Comparison of ENCODE assay signal across 15 cellular contexts in the genomic region with DNA sequence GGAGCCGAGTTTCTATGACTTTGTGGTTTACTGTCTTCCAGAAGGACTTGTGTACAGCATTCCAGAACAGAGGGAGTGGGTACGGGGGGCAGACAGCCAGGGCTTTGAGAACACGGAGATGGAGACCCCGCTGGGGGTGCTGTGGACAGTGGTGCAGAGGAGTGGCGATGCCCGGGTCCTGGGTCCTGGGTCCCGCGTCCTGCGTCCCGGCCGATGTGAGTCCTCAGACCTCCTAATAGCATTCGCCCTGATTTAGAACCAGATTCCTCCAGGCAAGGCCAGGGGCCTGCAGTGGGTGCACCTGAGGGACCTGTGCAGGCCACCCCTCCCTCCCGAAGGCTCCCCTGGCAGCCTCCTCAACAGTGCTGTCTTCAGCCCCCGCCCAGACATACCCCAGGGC.
DNase-seq lines count a peak whose midpoint lies in the region; ATAC-seq and TF ChIP-seq lines count a peak whose summit lies in the region.
"Had no signal": no experiment of that assay in that cellular context is flagged by ENCODE, and none has a peak within 500 bp of the region (broad histone marks: within the 10 kb centered on the region; RNA-seq: fewer than 3 reads in every experiment).

No MANE protein-coding gene starts in this region.

- H4K91ac ChIP-seq in neuronal stem cell (ENCODE audit: low read depth, low read length, poor library complexity): no peak overlapping the region

- CTCF ChIA-PET in MCF 10A (lab: Yijun Ruan, JAX) (interaction anchor here (0.6 to 1.2 kb wide), 4 partner anchors 19 to 549 kb away, joined by 3 to 4 read pairs (median 4); no protein-coding TSS in a partner anchor), mammary epithelial cell (lab: Charles Lee; ENCODE audit: low non-redundant PET) (no interaction called here)

- no peak overlapping the region for H3K23ac ChIP-seq in neuronal stem cell (ENCODE audit: low read depth, low read length, poor library complexity)

- H3K4me1 Mint-ChIP-seq in MCF 10A (ENCODE audit: insufficient read depth, unreplicated experiment) (no peaks in the 10 kb centered on the region), brain (peaks cover 53% of the 10 kb centered on the region)
- H3K4me1 Mint-ChIP-seq in activated CD4-positive, alpha-beta T cell treated with anti-CD3 and anti-CD28 coated beads, Interleukin-2, amount 10 ng/mL, durations not matched to agents 24 days and 14 days: no peaks in the 10 kb centered on the region
- H3K4me1 Mint-ChIP-seq: CD14-positive monocyte had no signal

- H4K8ac ChIP-seq in neuronal stem cell (ENCODE audit: low read depth, low read length): no peak overlapping the region

- intact Hi-C loops in MCF 10A (cut with micrococcal nuclease): no loop called here
- intact Hi-C loops in mammary epithelial cell (cut with micrococcal nuclease): no loop called here
- intact Hi-C loops in activated CD4-positive, alpha-beta T cell treated with anti-CD3 and anti-CD28 coated beads, Interleukin-2, amount 10 ng/mL, durations not matched to agents 24 days and 14 days (cut with micrococcal nuclease): no loop called here

- no peak for ATAC-seq in GM19035 (IDR thresholded peaks at IDR 0.05; ENCODE audit: unreplicated experiment)
- ATAC-seq: HCT116 had no signal

- dilution Hi-C loops in mammary epithelial cell (cut with HindIII; ENCODE audit: low sequenced_read_pairs): no loop called here

- peak overlapping the region; percentile 15 for H2AK5ac ChIP-seq in neuronal stem cell (ENCODE audit: low read depth, low read length)

- H3K27ac Mint-ChIP-seq in MCF 10A (ENCODE audit: low read depth, unreplicated experiment) (peak overlapping the region; percentile 42), brain (peak overlapping the region in 4 of 5 experiments; percentile 62 to 96 (median 77))
- H3K27ac Mint-ChIP-seq in activated CD4-positive, alpha-beta T cell treated with anti-CD3 and anti-CD28 coated beads, Interleukin-2, amount 10 ng/mL, durations not matched to agents 24 days and 14 days: no peak overlapping the region
- H3K27ac Mint-ChIP-seq: CD14-positive monocyte had no signal

- H3K27me3 Mint-ChIP-seq in MCF 10A (ENCODE audit: insufficient read depth, unreplicated experiment) (no peaks in the 10 kb centered on the region), brain (no peaks in the 10 kb centered on the region)
- H3K27me3 Mint-ChIP-seq in activated CD4-positive, alpha-beta T cell treated with anti-CD3 and anti-CD28 coated beads, Interleukin-2, amount 10 ng/mL, durations not matched to agents 24 days and 14 days: no peaks in the 10 kb centered on the region
- H3K27me3 Mint-ChIP-seq: CD8-positive, alpha-beta memory T cell had no signal

- H3K14ac ChIP-seq in neuronal stem cell (ENCODE audit: low read length): no peak overlapping the region

- no peak overlapping the region for H3K4ac ChIP-seq in neuronal stem cell (ENCODE audit: low read length)

- H3K18ac ChIP-seq in neuronal stem cell (ENCODE audit: low read length): peak overlapping the region; percentile 27

- H2AFZ ChIP-seq in mammary epithelial cell (ENCODE audit: low read depth, low read length) (no peak overlapping the region), neuronal stem cell (ENCODE audit: low read length) (no peak overlapping the region)

- H3K36me3 Mint-ChIP-seq in MCF 10A (ENCODE audit: insufficient read depth, unreplicated experiment): peaks cover 42% of the 10 kb centered on the region
- peaks cover 44% of the 10 kb centered on the region for H3K36me3 Mint-ChIP-seq in brain
- H3K36me3 Mint-ChIP-seq in activated CD4-positive, alpha-beta T cell treated with anti-CD3 and anti-CD28 coated beads, Interleukin-2, amount 10 ng/mL, durations not matched to agents 24 days and 14 days (ENCODE audit: low read depth): peaks cover 26% of the 10 kb centered on the region

- H2BK15ac ChIP-seq in neuronal stem cell (ENCODE audit: low read length): no peak overlapping the region

- no peaks in the 10 kb centered on the region for H4K20me1 ChIP-seq in mammary epithelial cell (ENCODE audit: insufficient read depth, low read length)

- H3K4me3 ChIP-seq in mammary epithelial cell (replicated peaks in 1 of 3; ENCODE audit: insufficient read depth in 1 of 3, low read depth in 2 of 3, low read length in 3 of 3) (no peak overlapping the region), neuronal stem cell (ENCODE audit: low read length in 2 of 2) (no peak overlapping the region)

- no peak overlapping the region for H2BK120ac ChIP-seq in neuronal stem cell (ENCODE audit: low read depth, low read length)

- peaks cover 3% of the 10 kb centered on the region for H3K36me3 ChIP-seq in mammary epithelial cell (ENCODE audit: insufficient read depth, low read length)
- H3K36me3 ChIP-seq in neuronal stem cell (replicated peaks in 1 of 2; ENCODE audit: control insufficient read depth in 2 of 2, insufficient read depth in 2 of 2, low read length in 2 of 2): peaks cover 8 to 49% of the 10 kb centered on the region in 2 donors

- H3K79me2 ChIP-seq in mammary epithelial cell (ENCODE audit: insufficient read depth, low read length): no peaks in the 10 kb centered on the region

- H3K27me3 ChIP-seq in mammary epithelial cell (ENCODE audit: insufficient read depth, low read length) (no peaks in the 10 kb centered on the region), neuronal stem cell (ENCODE audit: control insufficient read depth in 3 of 3, insufficient read depth in 3 of 3, low read depth in 1 of 3, low read length in 3 of 3) (no peaks in the 10 kb centered on the region)

- H3K4me1 ChIP-seq in mammary epithelial cell (ENCODE audit: insufficient read depth, low read length): no peaks in the 10 kb centered on the region
- peaks cover 7 to 11% of the 10 kb centered on the region in 2 donors for H3K4me1 ChIP-seq in neuronal stem cell (ENCODE audit: control insufficient read depth in 2 of 2, insufficient read depth in 1 of 2, low read depth in 1 of 2, low read length in 2 of 2)
- H3K4me1 ChIP-seq: Caco-2 had no signal

- no peak overlapping the region for H2BK12ac ChIP-seq in neuronal stem cell (ENCODE audit: low read length)

- BruUV-seq in MCF 10A (replicated peaks; lab: Mats Ljungman, UMichigan) (no TSS peak), mammary epithelial cell (replicated peaks; lab: Mats Ljungman, UMichigan) (no TSS peak)

- no peaks in the 10 kb centered on the region for H3K9me3 ChIP-seq in mammary epithelial cell (replicated peaks; ENCODE audit: insufficient read depth, low read length)
- H3K9me3 ChIP-seq in neuronal stem cell (replicated peaks in 1 of 2; ENCODE audit: control insufficient read depth in 2 of 2, insufficient read depth in 1 of 2, low read depth in 1 of 2, low read length in 2 of 2): peaks cover 9 to 14% of the 10 kb centered on the region in 2 donors
- H3K9me3 ChIP-seq: Caco-2 had no signal

- 98% methylated on average over 8 of the region's 14 CpGs for WGBS in mammary epithelial cell (ENCODE audit: low coverage, missing lambda C conversion rate)
- WGBS in neuronal stem cell (ENCODE audit: extremely low coverage in 2 of 2, insufficient read length in 2 of 2, insufficient replicate concordance in 1 of 2), 2 donors: no CpG with 5 or more reads among the region's 14 CpGs

- no peak overlapping the region for H3K4me3 Mint-ChIP-seq in MCF 10A (ENCODE audit: unreplicated experiment)
- no peak overlapping the region for H3K4me3 Mint-ChIP-seq in brain
- no peak overlapping the region for H3K4me3 Mint-ChIP-seq in activated CD4-positive, alpha-beta T cell treated with anti-CD3 and anti-CD28 coated beads, Interleukin-2, amount 10 ng/mL, durations not matched to agents 24 days and 14 days
- H3K4me3 Mint-ChIP-seq: CD14-positive monocyte; CD8-positive, alpha-beta memory T cell had no signal

- H3K9me3 Mint-ChIP-seq in MCF 10A (ENCODE audit: unreplicated experiment) (no peaks in the 10 kb centered on the region), brain (peaks cover 5 to 13% (median 10%) of the 10 kb centered on the region in 5 experiments)
- H3K9me3 Mint-ChIP-seq in activated CD4-positive, alpha-beta T cell treated with anti-CD3 and anti-CD28 coated beads, Interleukin-2, amount 10 ng/mL, durations not matched to agents 24 days and 14 days: peaks cover 9% of the 10 kb centered on the region

- DNase-seq in MCF 10A (ENCODE audit: unreplicated experiment) (no peak), mammary epithelial cell (no peak), neuronal stem cell (ENCODE audit: low spot score) (no peak), NOMO-1 (lab: John Stamatoyannopoulos, UW; ENCODE audit: unreplicated experiment in 2 of 2) (no peak), NCI-H2107 (lab: John Stamatoyannopoulos, UW) (no peak)
- DNase-seq in activated CD4-positive, alpha-beta T cell treated with anti-CD3 and anti-CD28 coated beads, Interleukin-2, amount 10 ng/mL, durations not matched to agents 24 days and 14 days: no peak
- DNase-seq: Caco-2; CD8-positive, alpha-beta memory T cell; DND-41; GDM1 had no signal

- H3K79me1 ChIP-seq in neuronal stem cell (ENCODE audit: low read depth, low read length): peaks cover 3% of the 10 kb centered on the region

- POLR2A ChIA-PET in MCF 10A (lab: Yijun Ruan, JAX): interaction anchor here (0.5 kb wide), 1 partner anchor 556 kb away, joined by 3 read pairs; a partner anchor contains a TSS

- in situ Hi-C loops in mammary epithelial cell (cut with MboI; ENCODE audit: low sequenced_read_pairs in 2 of 2): no loop called here

- TF ChIP-seq CTCF in MCF 10A (IDR thresholded peaks at IDR 0.05; ENCODE audit: unreplicated experiment) (no peak), mammary epithelial cell (conservative IDR thresholded peaks at IDR 0.05 in 1 of 2, IDR thresholded peaks at IDR 0.05 in 1 of 2; ENCODE audit: extremely low read depth in 1 of 2, insufficient read depth in 1 of 2, low read depth in 1 of 2, low read length in 2 of 2) (no peak), brain (conservative IDR thresholded peaks at IDR 0.05) (no peak)

- H3K27ac ChIP-seq in mammary epithelial cell (ENCODE audit: insufficient read depth, low read depth, low read length) (no peak overlapping the region), neuronal stem cell (replicated peaks; ENCODE audit: low read length) (no peak overlapping the region)
- H3K27ac ChIP-seq: 22Rv1 had no signal

- H3K4me2 ChIP-seq in mammary epithelial cell (ENCODE audit: insufficient read depth, low read depth, low read length): no peak overlapping the region
- H3K4me2 ChIP-seq in neuronal stem cell (ENCODE audit: insufficient read depth, low read length, poor library complexity, severe bottlenecking): no peak overlapping the region

- H3K9ac ChIP-seq in mammary epithelial cell (ENCODE audit: insufficient read depth, low read length) (no peak overlapping the region), neuronal stem cell (ENCODE audit: low read depth, low read length, poor library complexity) (no peak overlapping the region)

- no peak overlapping the region for H2BK5ac ChIP-seq in neuronal stem cell (ENCODE audit: low read length)
